In the genomic region with DNA sequence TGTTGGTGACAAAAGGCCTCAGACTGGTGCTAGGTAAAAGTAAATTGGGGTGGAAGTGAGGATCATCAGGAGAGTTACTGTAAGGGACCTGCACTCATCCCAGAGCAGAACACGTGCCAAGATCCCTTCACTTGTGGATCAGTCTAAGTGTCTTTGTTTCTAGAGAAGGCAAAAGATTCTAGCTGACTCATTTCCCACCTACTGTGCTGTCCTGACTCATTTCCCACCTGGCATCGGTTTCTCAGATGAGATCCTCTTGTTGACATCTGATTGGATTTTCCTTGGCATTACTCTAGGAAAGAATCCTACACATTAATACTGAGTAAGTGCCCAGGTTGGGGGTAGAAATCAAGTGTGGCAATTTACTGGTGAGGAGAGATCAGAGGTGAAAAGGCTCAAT, we compare ENCODE assay signal across 10 cellular contexts.
DNase-seq lines count a peak whose midpoint lies in the region; ATAC-seq and TF ChIP-seq lines count a peak whose summit lies in the region.
"Had no signal": no experiment of that assay in that cellular context is flagged by ENCODE, and none has a peak within 500 bp of the region (broad histone marks: within the 10 kb centered on the region; RNA-seq: fewer than 3 reads in every experiment).

No MANE protein-coding gene starts in this region.

- TF ChIP-seq CTCF in GM12865 (IDR thresholded peaks at IDR 0.05; ENCODE audit: insufficient read depth, low read depth, low read length, missing control alignments) (no peak), cardiac fibroblast (IDR thresholded peaks at IDR 0.05; ENCODE audit: low read depth, low read length) (no peak)

- DNase-seq in GM12865 (ENCODE audit: low read depth) (peak; percentile 6), cardiac fibroblast (ENCODE audit: low read depth in 2 of 2) (peak; percentile 11 to 75), lung microvascular endothelial cell (ENCODE audit: low read depth in 2 of 2) (peak; percentile 93 to 96), midbrain (lab: John Stamatoyannopoulos, UW) (no peak), cardiac septum (ENCODE audit: low spot score) (no peak)
- DNase-seq: COR-L47, lower lobe of right lung, NCI-H2227 treated with DMSO at 0.1 percent for 48 hours had no signal

- H3K4me3 ChIP-seq in GM12865 (ENCODE audit: low read depth, low read length) (no peak overlapping the region), cardiac fibroblast (replicated peaks in 1 of 2; ENCODE audit: low read depth in 2 of 2, low read length in 2 of 2) (no peak overlapping the region)
- H3K4me3 ChIP-seq: lower lobe of right lung had no signal

- no peak for ATAC-seq in HG03342 (IDR thresholded peaks at IDR 0.05; ENCODE audit: unreplicated experiment)
- ATAC-seq: lower lobe of right lung had no signal

- intact Hi-C loops in cardiac septum (cut with DNase I): no loop called here

- TF ChIP-seq EP300 in Ishikawa (IDR thresholded peaks at IDR 0.05; ENCODE audit: borderline replicate concordance): peak; percentile 61; the same call in 1 of the 2 replicates

- TF ChIP-seq RAD21 in Ishikawa (IDR thresholded peaks at IDR 0.05; ENCODE audit: low read depth): no peak

TF ChIP-seq in Ishikawa, 13 proteins besides CTCF, POLR2A, EP300 and RAD21:
- TF ChIP-seq CEBPB (IDR thresholded peaks at IDR 0.05) (no peak), ZBTB7A (IDR thresholded peaks at IDR 0.05; ENCODE audit: low read depth) (no peak), YY1 (IDR thresholded peaks at IDR 0.05; ENCODE audit: low read depth) (no peak), TCF12 (IDR thresholded peaks at IDR 0.05; ENCODE audit: low read depth) (peak; percentile 62), NFIC (IDR thresholded peaks at IDR 0.05) (peak; percentile 67), EGR1 (IDR thresholded peaks at IDR 0.05) (no peak), TAF1 (IDR thresholded peaks at IDR 0.05; ENCODE audit: low read depth) (no peak), MAX (IDR thresholded peaks at IDR 0.05) (0 out of 2 replicates have a peak, but pooled peaks have one; percentile 30), CREB1 (IDR thresholded peaks at IDR 0.05; ENCODE audit: low read depth) (no peak), TEAD4 (IDR thresholded peaks at IDR 0.05) (0 out of 2 replicates have a peak, but pooled peaks have one; percentile 33), FOXM1 (IDR thresholded peaks at IDR 0.05; ENCODE audit: borderline replicate concordance, low read depth) (no peak)
- TF ChIP-seq, protein P1, sequence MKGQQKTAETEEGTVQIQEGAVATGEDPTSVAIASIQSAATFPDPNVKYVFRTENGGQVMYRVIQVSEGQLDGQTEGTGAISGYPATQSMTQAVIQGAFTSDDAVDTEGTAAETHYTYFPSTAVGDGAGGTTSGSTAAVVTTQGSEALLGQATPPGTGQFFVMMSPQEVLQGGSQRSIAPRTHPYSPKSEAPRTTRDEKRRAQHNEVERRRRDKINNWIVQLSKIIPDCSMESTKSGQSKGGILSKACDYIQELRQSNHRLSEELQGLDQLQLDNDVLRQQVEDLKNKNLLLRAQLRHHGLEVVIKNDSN (IDR thresholded peaks at IDR 0.05): no peak
- TF ChIP-seq, protein P2, sequence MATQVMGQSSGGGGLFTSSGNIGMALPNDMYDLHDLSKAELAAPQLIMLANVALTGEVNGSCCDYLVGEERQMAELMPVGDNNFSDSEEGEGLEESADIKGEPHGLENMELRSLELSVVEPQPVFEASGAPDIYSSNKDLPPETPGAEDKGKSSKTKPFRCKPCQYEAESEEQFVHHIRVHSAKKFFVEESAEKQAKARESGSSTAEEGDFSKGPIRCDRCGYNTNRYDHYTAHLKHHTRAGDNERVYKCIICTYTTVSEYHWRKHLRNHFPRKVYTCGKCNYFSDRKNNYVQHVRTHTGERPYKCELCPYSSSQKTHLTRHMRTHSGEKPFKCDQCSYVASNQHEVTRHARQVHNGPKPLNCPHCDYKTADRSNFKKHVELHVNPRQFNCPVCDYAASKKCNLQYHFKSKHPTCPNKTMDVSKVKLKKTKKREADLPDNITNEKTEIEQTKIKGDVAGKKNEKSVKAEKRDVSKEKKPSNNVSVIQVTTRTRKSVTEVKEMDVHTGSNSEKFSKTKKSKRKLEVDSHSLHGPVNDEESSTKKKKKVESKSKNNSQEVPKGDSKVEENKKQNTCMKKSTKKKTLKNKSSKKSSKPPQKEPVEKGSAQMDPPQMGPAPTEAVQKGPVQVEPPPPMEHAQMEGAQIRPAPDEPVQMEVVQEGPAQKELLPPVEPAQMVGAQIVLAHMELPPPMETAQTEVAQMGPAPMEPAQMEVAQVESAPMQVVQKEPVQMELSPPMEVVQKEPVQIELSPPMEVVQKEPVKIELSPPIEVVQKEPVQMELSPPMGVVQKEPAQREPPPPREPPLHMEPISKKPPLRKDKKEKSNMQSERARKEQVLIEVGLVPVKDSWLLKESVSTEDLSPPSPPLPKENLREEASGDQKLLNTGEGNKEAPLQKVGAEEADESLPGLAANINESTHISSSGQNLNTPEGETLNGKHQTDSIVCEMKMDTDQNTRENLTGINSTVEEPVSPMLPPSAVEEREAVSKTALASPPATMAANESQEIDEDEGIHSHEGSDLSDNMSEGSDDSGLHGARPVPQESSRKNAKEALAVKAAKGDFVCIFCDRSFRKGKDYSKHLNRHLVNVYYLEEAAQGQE (IDR thresholded peaks at IDR 0.05; ENCODE audit: low read depth): no peak

Comparison
In these comparisons a context has a peak if more than half of its experiments do, and no peak if none do; other contexts are left out.
1. DNase-seq: peak in GM12865 (single experiment), cardiac fibroblast (2 of 2) and lung microvascular endothelial cell (2 of 2); none in midbrain (single experiment) and cardiac septum (single experiment).